ENCODE assay signal across 12 cellular contexts in the genomic region with DNA sequence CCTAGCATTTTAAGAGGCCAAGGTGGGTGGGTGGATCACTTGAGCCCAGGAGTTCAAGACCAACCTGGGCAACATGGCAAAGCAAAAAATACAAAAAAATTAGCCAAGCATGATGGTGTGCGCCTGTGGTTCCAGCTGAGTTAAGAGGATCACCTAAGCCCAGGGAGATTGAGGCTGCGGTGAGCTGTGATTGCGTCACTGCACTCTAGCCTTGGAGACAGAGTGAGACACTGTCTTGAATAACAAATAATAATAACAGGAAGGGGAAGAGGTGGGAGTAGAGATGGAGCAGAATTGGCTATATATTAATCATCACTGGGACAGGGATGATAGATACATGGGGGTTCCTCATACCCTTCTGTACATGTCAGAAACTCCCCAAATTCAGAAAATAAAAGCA. TPM values are rescaled to one million over a fixed set of nuclear protein-coding genes. Genes with fewer than 3 reads are reported as not detected.
DNase-seq lines count a peak whose midpoint lies in the region; ATAC-seq and TF ChIP-seq lines count a peak whose summit lies in the region.
"Had no signal": no experiment of that assay in that cellular context is flagged by ENCODE, and none has a peak within 500 bp of the region (broad histone marks: within the 10 kb centered on the region; RNA-seq: fewer than 3 reads in every experiment).

No MANE protein-coding gene starts in this region.

- no peaks in the 10 kb centered on the region for H3K9me3 ChIP-seq in gastroesophageal sphincter
- H3K9me3 ChIP-seq in gastrocnemius medialis = no peaks in the 10 kb centered on the region
- H3K9me3 ChIP-seq: thoracic aorta had no signal

- no peak for TF ChIP-seq EP300 in gastroesophageal sphincter (IDR thresholded peaks at IDR 0.05)

- H3K27me3 ChIP-seq in gastroesophageal sphincter = no peaks in the 10 kb centered on the region
- no peaks in the 10 kb centered on the region for H3K27me3 ChIP-seq in gastrocnemius medialis
- H3K27me3 ChIP-seq: foreskin keratinocyte had no signal

- TF ChIP-seq POLR2A in gastroesophageal sphincter (IDR thresholded peaks at IDR 0.05) = no peak
- no peak for TF ChIP-seq POLR2A in gastrocnemius medialis (IDR thresholded peaks at IDR 0.05)

- H3K36me3 ChIP-seq in gastroesophageal sphincter (peaks cover 4 to 89% of the 10 kb centered on the region in 2 donors), gastrocnemius medialis (peaks cover 0 to 36% of the 10 kb centered on the region in 2 donors)

- TF ChIP-seq CTCF in cardiac fibroblast (IDR thresholded peaks at IDR 0.05; ENCODE audit: low read depth, low read length) (no peak), gastroesophageal sphincter (IDR thresholded peaks at IDR 0.05) (no peak), gastrocnemius medialis (IDR thresholded peaks at IDR 0.05 in 4 of 5, conservative IDR thresholded peaks at IDR 0.05 in 1 of 5) (no peak)

- H3K4me3 ChIP-seq in cardiac fibroblast (replicated peaks in 1 of 2; ENCODE audit: low read depth in 2 of 2, low read length in 2 of 2) (no peak overlapping the region), gastroesophageal sphincter (no peak overlapping the region), gastrocnemius medialis (no peak overlapping the region)
- H3K4me3 ChIP-seq: thoracic aorta had no signal

- DNase-seq in T-helper 22 cell (ENCODE audit: low read depth) (peak; percentile 71), cardiac fibroblast (ENCODE audit: low read depth in 2 of 2) (peak; percentile 63 to 95), renal cortical epithelial cell (ENCODE audit: low read depth) (peak; percentile 91), NCI-H748 (lab: John Stamatoyannopoulos, UW; ENCODE audit: unreplicated experiment) (no peak), gastrocnemius medialis (no peak)
- DNase-seq: anterior cingulate cortex, foreskin keratinocyte, Karpas-422 had no signal

- ATAC-seq in HG03432 (IDR thresholded peaks at IDR 0.05; ENCODE audit: unreplicated experiment) = peak; percentile 79
- no peak for ATAC-seq in gastroesophageal sphincter
- no peak for ATAC-seq in gastrocnemius medialis
- ATAC-seq in GM18498 (IDR thresholded peaks at IDR 0.05; ENCODE audit: unreplicated experiment) = no peak
- ATAC-seq: foreskin keratinocyte had no signal

- intact Hi-C loops in gastrocnemius medialis (cut with DNase I; ENCODE audit: low total_unique reads) = no loop called here

- H3K4me1 ChIP-seq in gastroesophageal sphincter = no peaks in the 10 kb centered on the region
- H3K4me1 ChIP-seq in gastrocnemius medialis = no peaks in the 10 kb centered on the region
- H3K4me1 ChIP-seq: foreskin keratinocyte had no signal

- WGBS in gastroesophageal sphincter (ENCODE audit: low coverage in 1 of 2), 2 donors = 75 to 89% methylated on average over 3 of the region's 3 CpGs

- H3K27ac ChIP-seq in gastroesophageal sphincter (no peak overlapping the region), gastrocnemius medialis (no peak overlapping the region)
- H3K27ac ChIP-seq: foreskin keratinocyte, thoracic aorta had no signal

- in situ Hi-C loops in gastrocnemius medialis (cut with MboI; ENCODE audit: low sequenced_read_pairs in 4 of 4) = no loop called here

RNA-seq across cellular contexts. Expression of a gene that starts 23.8 kb away (rescaled TPM):
- 4.2 and 8.7 TPM in 2 replicates for total RNA-seq in renal cortical epithelial cell
- total RNA-seq in gastroesophageal sphincter = 1 to 10 TPM; 2.1 to 4.6 (median 3.9) TPM
- 1 to 10 TPM in 2 of 4 donors, under 1 TPM in 1, not detected in 1; 0.94 to 1.6 (median 1.6) TPM for total RNA-seq in gastrocnemius medialis

RNA-seq across cellular contexts. Expression of a gene that starts 27.7 kb away (rescaled TPM):
- 34.8 and 35.8 TPM in 2 replicates for total RNA-seq in renal cortical epithelial cell
- total RNA-seq in gastroesophageal sphincter = 10 to 100 TPM; 12.6 to 43.3 (median 20.2) TPM
- total RNA-seq in gastrocnemius medialis = 10 to 100 TPM in 3 of 4 donors, 1 to 10 TPM in 1; 6.7 to 11.7 (median 10.3) TPM

RNA-seq across cellular contexts. Expression of a gene that starts 34.1 kb away (rescaled TPM):
- 291 and 378 TPM in 2 replicates for total RNA-seq in renal cortical epithelial cell
- 100 to 1,000 TPM in 2 of 4 donors, 10 to 100 TPM in 2; 63.3 to 139 (median 99.4) TPM for total RNA-seq in gastroesophageal sphincter
- 100 to 1,000 TPM in 3 of 4 donors, 10 to 100 TPM in 1; 90.2 to 127 (median 118) TPM for total RNA-seq in gastrocnemius medialis

Comparison
In these comparisons a context has a peak if more than half of its experiments do, and no peak if none do; other contexts are left out.
1. DNase-seq: peak in T-helper 22 cell (single experiment), cardiac fibroblast (2 of 2) and renal cortical epithelial cell (single experiment); none in NCI-H748 (single experiment) and gastrocnemius medialis (0 of 2).